ENCODE assay signal across 2 cellular contexts in genomic region chrX:46610070-46610658, GRCh38.
A peak's percentile ranks its signal among the peaks of the same experiment; 100 is the strongest.
TF ChIP-seq lines count a peak whose summit lies in the region.

No MANE protein-coding gene starts in this region.

TF ChIP-seq in HEK293, 187 proteins besides CTCF, POLR2A, EP300 and RAD21:
- peak; percentile 51; the same call in 1 of the 2 replicates for TF ChIP-seq SCRT2 (tag by site-specific recombination; IDR thresholded peaks at IDR 0.05)
- TF ChIP-seq SCRT1 (tag by site-specific recombination; IDR thresholded peaks at IDR 0.05; ENCODE audit: borderline replicate concordance), result 0 out of 2 replicates have a peak, but pooled peaks have one; percentile 32
- TF ChIP-seq ZNF768 (tag by site-specific recombination; IDR thresholded peaks at IDR 0.05), result no peak

TF ChIP-seq in HepG2, 621 proteins besides CTCF, POLR2A, EP300 and RAD21:
- TF ChIP-seq ATF4 (CRISPR knock-in tag; IDR thresholded peaks at IDR 0.05), result no peak
- no peak for TF ChIP-seq ATF7-NPFF (CRISPR knock-in tag; IDR thresholded peaks at IDR 0.05; ENCODE audit: low read depth)
- no peak for TF ChIP-seq MXD1 (CRISPR knock-in tag; IDR thresholded peaks at IDR 0.05)
- TF ChIP-seq ZFYVE20 (CRISPR knock-in tag; IDR thresholded peaks at IDR 0.05; ENCODE audit: borderline replicate concordance, low read depth), result no peak
- no peak for TF ChIP-seq ZNF407 (CRISPR knock-in tag; IDR thresholded peaks at IDR 0.05; ENCODE audit: not compliant biosample characterization)
- TF ChIP-seq IRF9 (CRISPR knock-in tag; IDR thresholded peaks at IDR 0.05; ENCODE audit: borderline replicate concordance), result no peak
- TF ChIP-seq RNF2 (conservative IDR thresholded peaks at IDR 0.05; ENCODE audit: low read depth), result no peak
- no peak for TF ChIP-seq LBX2 (CRISPR knock-in tag; IDR thresholded peaks at IDR 0.05; ENCODE audit: borderline replicate concordance)
- TF ChIP-seq KLF15 (CRISPR knock-in tag; IDR thresholded peaks at IDR 0.05; ENCODE audit: borderline replicate concordance), result no peak
- no peak for TF ChIP-seq ZNF256 (CRISPR knock-in tag; conservative IDR thresholded peaks at IDR 0.05)
- TF ChIP-seq ZNF605 (CRISPR knock-in tag; IDR thresholded peaks at IDR 0.05), result no peak
